Comparison of ENCODE assay signal across 13 cellular contexts in the genomic region with DNA sequence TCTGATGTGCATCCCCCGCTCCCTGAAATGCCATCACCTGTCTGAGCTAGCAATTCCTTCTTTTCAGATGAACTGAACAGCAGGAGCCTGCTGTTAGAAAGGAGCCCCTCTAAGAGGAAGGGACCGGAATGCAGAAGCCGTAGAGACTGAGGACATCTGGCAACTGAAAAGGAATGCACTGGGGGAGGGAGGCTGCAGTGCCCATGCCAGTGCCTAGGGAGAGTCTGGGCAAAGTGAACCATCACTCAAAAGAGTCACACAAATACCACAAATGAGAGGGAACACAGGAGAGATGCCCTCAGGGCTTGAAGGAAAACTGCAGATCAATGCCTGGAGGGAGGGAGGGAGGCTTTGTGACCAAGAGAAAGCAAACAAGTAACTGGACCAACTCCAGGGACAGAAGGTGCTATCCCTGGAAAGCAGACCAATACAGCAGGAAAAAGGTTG.
DNase-seq lines count a peak whose midpoint lies in the region; ATAC-seq, FAIRE-seq and TF ChIP-seq lines count a peak whose summit lies in the region.
"Had no signal": no experiment of that assay in that cellular context is flagged by ENCODE, and none has a peak within 500 bp of the region (broad histone marks: within the 10 kb centered on the region; RNA-seq: fewer than 3 reads in every experiment).

No MANE protein-coding gene starts in this region.

- H3K4me1 ChIP-seq in body of pancreas: peaks cover 29% of the 10 kb centered on the region

- FAIRE-seq in GM12892 (lab: Jason Lieb, UNC): no peak

- WGBS in body of pancreas, 2 donors: 71 to 74% methylated on average over 3 of the region's 3 CpGs

- peaks cover 5 to 12% of the 10 kb centered on the region in 2 donors for H3K36me3 ChIP-seq in body of pancreas (replicated peaks in 1 of 2; ENCODE audit: insufficient read depth in 1 of 2, low read depth in 2 of 2)

- peak overlapping the region in 2 of 4 donors; percentile 23 to 27 for H3K27ac ChIP-seq in body of pancreas
- H3K27ac ChIP-seq: esophagus muscularis mucosa, skin epidermis had no signal

- no peaks in the 10 kb centered on the region for H3K9me3 ChIP-seq in body of pancreas
- H3K9me3 ChIP-seq: esophagus muscularis mucosa, MG63 had no signal

- TF ChIP-seq POLR2A in body of pancreas (IDR thresholded peaks at IDR 0.05): no peak
- no peak for TF ChIP-seq POLR2A in GM12892 (IDR thresholded peaks at IDR 0.05; ENCODE audit: low read depth, low read length)

- no peaks in the 10 kb centered on the region for H3K27me3 ChIP-seq in body of pancreas
- H3K27me3 ChIP-seq: esophagus muscularis mucosa, MG63 had no signal

- DNase-seq in EH (ENCODE audit: low read depth) (peak; percentile 58), NCI-H1694 treated with DMSO at 0.1 percent for 48 hours (lab: John Stamatoyannopoulos, UW) (peak; percentile 38), body of pancreas (peak; percentile 22 to 50 (median 42)), midbrain (lab: John Stamatoyannopoulos, UW) (peak; percentile 6), GM12892 (ENCODE audit: insufficient read length) (no peak), RKO (ENCODE audit: low spot score) (no peak)
- DNase-seq in stimulated activated CD4-positive, alpha-beta T cell treated with anti-CD3 and anti-CD28 coated beads, Interleukin-12 subunit alpha, Interleukin-12 subunit beta, amount 100 ng/mL, for 4 hours: no peak
- DNase-seq: MG63 had no signal

- no peak for TF ChIP-seq CTCF in body of pancreas (IDR thresholded peaks at IDR 0.05)

- no peak overlapping the region for H3K4me3 ChIP-seq in body of pancreas
- H3K4me3 ChIP-seq: esophagus muscularis mucosa, lung, MG63, skin epidermis had no signal

- ATAC-seq in body of pancreas (peak; percentile 53), GM19397 (IDR thresholded peaks at IDR 0.05; ENCODE audit: unreplicated experiment) (no peak)
- ATAC-seq: stimulated activated effector memory CD8-positive, alpha-beta T cell treated with anti-CD3 and anti-CD28 coated beads, Interleukin-12 subunit alpha, Interleukin-12 subunit beta, amount 100 ng/mL, for 72 hours had no signal

- intact Hi-C loops in body of pancreas (cut with DNase I): no loop called here

Comparison
In these comparisons a context has a peak if more than half of its experiments do, and no peak if none do; other contexts are left out.
1. DNase-seq: peak in EH (single experiment), NCI-H1694 treated with DMSO at 0.1 percent for 48 hours (single experiment), body of pancreas (4 of 4) and midbrain (single experiment); none in stimulated activated CD4-positive, alpha-beta T cell treated with anti-CD3 and anti-CD28 coated beads, Interleukin-12 subunit alpha, Interleukin-12 subunit beta, amount 100 ng/mL, for 4 hours (single experiment), GM12892 (single experiment) and RKO (single experiment).